ENCODE assay signal across 10 cellular contexts in genomic region chr18:58046794-58047555, GRCh38. TPM values are rescaled to one million over a fixed set of nuclear protein-coding genes. Genes with fewer than 3 reads are reported as not detected.
DNase-seq lines count a peak whose midpoint lies in the region; ATAC-seq, FAIRE-seq and TF ChIP-seq lines count a peak whose summit lies in the region.
"Had no signal": no experiment of that assay in that cellular context is flagged by ENCODE, and none has a peak within 500 bp of the region (broad histone marks: within the 10 kb centered on the region; RNA-seq: fewer than 3 reads in every experiment).

No MANE protein-coding gene starts in this region.

- no peak for TF ChIP-seq EP300 in stomach (IDR thresholded peaks at IDR 0.05)

- whole genome bisulfite sequencing in stomach, 5 donors: 40 to 68% (median 48%) methylated on average over 12 of the region's 12 CpGs
- WGBS in small intestine, 3 donors: 65 to 76% (median 75%) methylated on average over 12 of the region's 12 CpGs

- H3K27ac ChIP-seq in HUES48 (ENCODE audit: low read depth, low read length): peak overlapping the region; percentile 94
- H3K27ac ChIP-seq in iPS-20b (ENCODE audit: low read length): no peak overlapping the region
- peak overlapping the region in 4 of 5 donors; percentile 22 to 95 (median 88) for H3K27ac ChIP-seq in stomach
- H3K27ac ChIP-seq in small intestine (ENCODE audit: low read depth in 1 of 2, low read length in 1 of 2): no peak overlapping the region

- no peaks in the 10 kb centered on the region for H3K9me3 ChIP-seq in HUES48 (ENCODE audit: control insufficient read depth, insufficient read depth, low read length)
- H3K9me3 ChIP-seq in iPS-20b (ENCODE audit: insufficient read depth, low read depth, low read length): no peaks in the 10 kb centered on the region
- H3K9me3 ChIP-seq in stomach: no peaks in the 10 kb centered on the region
- no peaks in the 10 kb centered on the region for H3K9me3 ChIP-seq in MG63
- no peaks in the 10 kb centered on the region for H3K9me3 ChIP-seq in small intestine (ENCODE audit: control insufficient read depth, low read depth)
- H3K9me3 ChIP-seq: left lung had no signal

- no peak for FAIRE-seq in small intestine (lab: Jason Lieb, UNC)

- H3K4me3 ChIP-seq in HUES48 (ENCODE audit: low read depth, low read length): peak overlapping the region; percentile 95
- H3K4me3 ChIP-seq in iPS-20b (ENCODE audit: low read length): peak overlapping the region; percentile 82
- H3K4me3 ChIP-seq in stomach: peak overlapping the region in 2 of 4 donors; percentile 61 to 91
- no peak overlapping the region for H3K4me3 ChIP-seq in MG63
- no peak overlapping the region for H3K4me3 ChIP-seq in small intestine (ENCODE audit: low read depth in 1 of 2, low read length in 2 of 2)

- H3K4me1 ChIP-seq in HUES48 (ENCODE audit: control insufficient read depth, insufficient read depth, low read length) (peaks cover 24% of the 10 kb centered on the region), iPS-20b (ENCODE audit: insufficient read depth, low read length) (peaks cover 15% of the 10 kb centered on the region; the same call in 1 of the 2 replicates), stomach (peaks cover 9 to 66% (median 34%) of the 10 kb centered on the region in 4 donors), small intestine (ENCODE audit: control insufficient read depth in 2 of 2, insufficient read depth in 1 of 2, low read depth in 1 of 2, low read length in 1 of 2) (no peaks in the 10 kb centered on the region)

- H3K4me3 Mint-ChIP-seq in activated T-helper 17 cell treated with anti-CD3 and anti-CD28 coated beads, Interleukin-2, amount 50 U/mL, for 72 hours: peak overlapping the region; percentile 88

- peaks cover 7% of the 10 kb centered on the region for H3K4me1 Mint-ChIP-seq in activated T-helper 17 cell treated with anti-CD3 and anti-CD28 coated beads, Interleukin-2, amount 50 U/mL, for 72 hours

- H3K27me3 ChIP-seq in HUES48 (ENCODE audit: control insufficient read depth, insufficient read depth, low read length): no peaks in the 10 kb centered on the region
- H3K27me3 ChIP-seq in iPS-20b (ENCODE audit: insufficient read depth, low read length): peaks cover 38% of the 10 kb centered on the region; the same call in 1 of the 2 replicates
- H3K27me3 ChIP-seq in stomach: peaks cover 0 to 7% (median 0%) of the 10 kb centered on the region in 3 donors
- H3K27me3 ChIP-seq in MG63: no peaks in the 10 kb centered on the region
- H3K27me3 ChIP-seq in small intestine (ENCODE audit: control insufficient read depth in 2 of 2, insufficient read depth in 2 of 2, low read length in 2 of 2): no peaks in the 10 kb centered on the region

- intact Hi-C loops in stomach (cut with DNase I; ENCODE audit: low total_unique reads): loop anchor here (10.0 kb wide), 1 partner anchor 78 kb away; no protein-coding TSS in a partner anchor

- H3K9ac ChIP-seq in HUES48 (ENCODE audit: low read depth, low read length): no peak overlapping the region
- no peak overlapping the region for H3K9ac ChIP-seq in iPS-20b (ENCODE audit: low read depth, low read length)

- TF ChIP-seq POLR2A in stomach (IDR thresholded peaks at IDR 0.05): no peak

- H3K27ac Mint-ChIP-seq in activated T-helper 17 cell treated with anti-CD3 and anti-CD28 coated beads, Interleukin-2, amount 50 U/mL, for 72 hours: no peak overlapping the region

- DNase-seq in stomach: no peak
- no peak for DNase-seq in MG63
- DNase-seq in small intestine: no peak
- DNase-seq in activated effector memory CD4-positive, alpha-beta T cell treated with anti-CD3 and anti-CD28 coated beads, Interleukin-2, amount 50 U/mL, for 16 hours: no peak
- DNase-seq: DND-41, left lung, SW 1271 had no signal

- peaks cover 5% of the 10 kb centered on the region for H3K36me3 Mint-ChIP-seq in activated T-helper 17 cell treated with anti-CD3 and anti-CD28 coated beads, Interleukin-2, amount 50 U/mL, for 72 hours (ENCODE audit: low read depth)

- ATAC-seq in activated T-helper 17 cell treated with anti-CD3 and anti-CD28 coated beads, Interleukin-2, amount 50 U/mL, for 72 hours (replicated peaks): no peak
- ATAC-seq: left lung had no signal

- H3K9me3 Mint-ChIP-seq in activated T-helper 17 cell treated with anti-CD3 and anti-CD28 coated beads, Interleukin-2, amount 50 U/mL, for 72 hours: no peaks in the 10 kb centered on the region

- no peak for TF ChIP-seq CTCF in stomach (IDR thresholded peaks at IDR 0.05)

- H3K27me3 Mint-ChIP-seq in activated T-helper 17 cell treated with anti-CD3 and anti-CD28 coated beads, Interleukin-2, amount 50 U/mL, for 72 hours: peaks cover 26% of the 10 kb centered on the region

- H3K36me3 ChIP-seq in HUES48 (ENCODE audit: control insufficient read depth, insufficient read depth, low read length) (no peaks in the 10 kb centered on the region), iPS-20b (ENCODE audit: insufficient read depth, low read depth, low read length) (no peaks in the 10 kb centered on the region), stomach (no peaks in the 10 kb centered on the region), MG63 (no peaks in the 10 kb centered on the region), small intestine (ENCODE audit: control insufficient read depth in 2 of 2, insufficient read depth in 2 of 2, low read length in 2 of 2) (no peaks in the 10 kb centered on the region)
- H3K36me3 ChIP-seq: left lung had no signal

RNA-seq across cellular contexts. Expression of gene NEDD4L, which starts 2.9 kb away (rescaled TPM):
- total RNA-seq in activated T-helper 17 cell treated with anti-CD3 and anti-CD28 coated beads, Interleukin-2, amount 50 U/mL, for 72 hours: 1 to 10 TPM; 6.5 to 8.0 TPM
- total RNA-seq in stomach: 100 to 1,000 TPM; 109 to 315 (median 197) TPM
- polyA plus RNA-seq in stomach (10 to 100 TPM; 46.1 to 97.1 (median 50.9) TPM), small intestine (10 to 100 TPM; 36.5 to 97.5 (median 94.8) TPM)
- 16.2 and 28.8 TPM in 2 replicates for total RNA-seq in MG63 (2014; rRNA removed; shearing (Covaris generic); ENCODE audit: low replicate concordance)

Comparison
In these comparisons a context has a peak if more than half of its experiments do, and no peak if none do; other contexts are left out.
1. H3K27ac ChIP-seq: peak in HUES48 (single experiment) and stomach (4 of 5); none in iPS-20b (single experiment) and small intestine (0 of 2).
2. H3K4me3 ChIP-seq: peak in HUES48 (single experiment) and iPS-20b (single experiment); none in MG63 (single experiment) and small intestine (0 of 2).